ENCODE assay signal across 19 cellular contexts in the genomic region with DNA sequence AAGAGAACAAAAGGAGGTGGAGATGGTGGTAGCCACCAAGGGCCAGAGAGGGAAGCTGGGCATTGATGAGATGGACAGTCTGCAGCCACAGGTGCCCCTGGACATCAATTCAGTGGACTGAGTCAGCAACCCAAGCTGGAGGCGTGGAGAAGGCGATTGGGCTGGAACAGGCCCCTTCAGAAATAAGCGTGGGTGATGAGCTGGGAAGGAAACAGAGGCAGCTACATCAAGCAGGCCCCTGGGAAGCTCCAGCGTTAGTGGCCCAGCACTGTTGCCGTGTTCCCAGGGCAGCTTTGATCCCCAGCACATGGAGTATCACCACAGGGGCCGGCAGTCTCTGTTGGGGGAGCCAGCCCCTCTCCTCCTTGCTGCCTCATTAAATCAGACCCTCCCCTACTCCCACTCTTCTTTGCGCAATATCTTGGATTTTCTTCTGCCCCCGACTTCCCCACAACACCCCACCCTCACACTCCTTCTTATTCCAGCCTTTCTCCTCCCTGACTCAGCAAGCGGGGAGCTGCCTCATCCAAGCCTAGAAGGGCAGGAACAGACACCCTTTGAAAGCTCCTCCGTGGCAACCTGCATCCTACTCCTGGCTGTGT. TPM values are rescaled to one million over a fixed set of nuclear protein-coding genes. Genes with fewer than 3 reads are reported as not detected.
DNase-seq lines count a peak whose midpoint lies in the region; ATAC-seq and TF ChIP-seq lines count a peak whose summit lies in the region.
"Had no signal": no experiment of that assay in that cellular context is flagged by ENCODE, and none has a peak within 500 bp of the region (broad histone marks: within the 10 kb centered on the region; RNA-seq: fewer than 3 reads in every experiment).

No MANE protein-coding gene starts in this region.

- H3K4me1 Mint-ChIP-seq in HFFc6 (ENCODE audit: low read depth), result peaks cover 48% of the 10 kb centered on the region
- peaks cover 54% of the 10 kb centered on the region for H3K4me1 Mint-ChIP-seq in dendritic cell treated with granulocyte-macrophage colony-stimulating factor and Interleukin-4, amounts not matched to agents 40 ng/mL and 50 ng/mL, for 4 days (ENCODE audit: low read depth)
- H3K4me1 Mint-ChIP-seq: activated naive CD8-positive, alpha-beta T cell treated with anti-CD3 and anti-CD28 coated beads, Interleukin-2, amount 50 U/mL, for 24 hours had no signal

- ATAC-seq in left lung (peak; percentile 22), GM21825 (IDR thresholded peaks at IDR 0.05; ENCODE audit: unreplicated experiment) (no peak)
- ATAC-seq: activated naive CD8-positive, alpha-beta T cell treated with anti-CD3 and anti-CD28 coated beads, Interleukin-2, amount 50 U/mL, for 24 hours; activated T-cell treated with anti-CD3 and anti-CD28 coated beads, Interleukin-2, amount 50 U/mL, for 72 hours; mucosa of descending colon; Panc1 had no signal

- H3K27me3 ChIP-seq in left lung, result peaks cover 0 to 11% of the 10 kb centered on the region in 2 donors
- peaks cover 0 to 2% of the 10 kb centered on the region in 2 donors for H3K27me3 ChIP-seq in stomach smooth muscle (ENCODE audit: control insufficient read depth in 1 of 2, insufficient read depth in 2 of 2, low read length in 2 of 2)
- H3K27me3 ChIP-seq: hepatocyte, sigmoid colon had no signal

- H3K9me3 Mint-ChIP-seq in HFFc6, result no peaks in the 10 kb centered on the region
- peaks cover 8% of the 10 kb centered on the region for H3K9me3 Mint-ChIP-seq in dendritic cell treated with granulocyte-macrophage colony-stimulating factor and Interleukin-4, amounts not matched to agents 40 ng/mL and 50 ng/mL, for 4 days
- H3K9me3 Mint-ChIP-seq: activated naive CD8-positive, alpha-beta T cell treated with anti-CD3 and anti-CD28 coated beads, Interleukin-2, amount 50 U/mL, for 24 hours; activated T-cell treated with anti-CD3 and anti-CD28 coated beads, Interleukin-2, amount 50 U/mL, for 72 hours had no signal

- TF ChIP-seq CTCF in HFFc6 (IDR thresholded peaks at IDR 0.05) (no peak), left lung (IDR thresholded peaks at IDR 0.05) (no peak), OCI-LY7 (conservative IDR thresholded peaks at IDR 0.05; ENCODE audit: low read length) (no peak)

- H3K79me2 ChIP-seq in OCI-LY7 (ENCODE audit: insufficient read depth, low read depth, low read length), result no peaks in the 10 kb centered on the region
- H3K79me2 ChIP-seq: hepatocyte had no signal

- no peaks in the 10 kb centered on the region for H3K36me3 Mint-ChIP-seq in HFFc6 (ENCODE audit: low read depth)
- no peaks in the 10 kb centered on the region for H3K36me3 Mint-ChIP-seq in dendritic cell treated with granulocyte-macrophage colony-stimulating factor and Interleukin-4, amounts not matched to agents 40 ng/mL and 50 ng/mL, for 4 days (ENCODE audit: low read depth)

- POLR2A ChIA-PET in OCI-LY7 (lab: Charles Lee), result no interaction called here

- no peaks in the 10 kb centered on the region for H3K36me3 ChIP-seq in left lung
- no peaks in the 10 kb centered on the region for H3K36me3 ChIP-seq in stomach smooth muscle (ENCODE audit: control insufficient read depth in 2 of 2, insufficient read depth in 2 of 2, low read length in 2 of 2)
- H3K36me3 ChIP-seq in OCI-LY7 (ENCODE audit: insufficient read depth, low read length), result no peaks in the 10 kb centered on the region
- H3K36me3 ChIP-seq: sigmoid colon had no signal

- no peaks in the 10 kb centered on the region for H3K4me1 ChIP-seq in left lung
- peaks cover 28% of the 10 kb centered on the region for H3K4me1 ChIP-seq in stomach smooth muscle (ENCODE audit: control insufficient read depth, insufficient read depth, low read length)
- H3K4me1 ChIP-seq in OCI-LY7 (ENCODE audit: insufficient read depth, low read length, poor library complexity, severe bottlenecking), result no peaks in the 10 kb centered on the region

- no peaks in the 10 kb centered on the region for H3K9me3 ChIP-seq in left lung
- no peaks in the 10 kb centered on the region for H3K9me3 ChIP-seq in stomach smooth muscle (ENCODE audit: control insufficient read depth in 2 of 2, low read length in 2 of 2)
- H3K9me3 ChIP-seq in OCI-LY7 (ENCODE audit: low read length), result no peaks in the 10 kb centered on the region
- H3K9me3 ChIP-seq: Caco-2, mucosa of descending colon, sigmoid colon had no signal

- no peaks in the 10 kb centered on the region for H4K20me1 ChIP-seq in OCI-LY7 (ENCODE audit: insufficient read depth, low read length)

- H3K4me3 ChIP-seq in left lung (no peak overlapping the region), stomach smooth muscle (ENCODE audit: low read length in 2 of 2) (no peak overlapping the region), OCI-LY7 (ENCODE audit: low read depth, low read length, poor library complexity, severe bottlenecking) (no peak overlapping the region)
- H3K4me3 ChIP-seq: hepatocyte, mucosa of descending colon, sigmoid colon had no signal

- no peak overlapping the region for H3K27ac ChIP-seq in left lung
- peak overlapping the region; percentile 2 for H3K27ac ChIP-seq in stomach smooth muscle (ENCODE audit: low read length)
- H3K27ac ChIP-seq in OCI-LY7 (ENCODE audit: low read depth, low read length, poor library complexity, severe bottlenecking), result no peak overlapping the region
- H3K27ac ChIP-seq: hepatocyte had no signal

- H3K4me3 Mint-ChIP-seq in HFFc6, result peak overlapping the region; percentile 15; the same call in 1 of the 2 replicates
- H3K4me3 Mint-ChIP-seq in dendritic cell treated with granulocyte-macrophage colony-stimulating factor and Interleukin-4, amounts not matched to agents 40 ng/mL and 50 ng/mL, for 4 days, result no peak overlapping the region
- H3K4me3 Mint-ChIP-seq: activated naive CD8-positive, alpha-beta T cell treated with anti-CD3 and anti-CD28 coated beads, Interleukin-2, amount 50 U/mL, for 24 hours; activated T-cell treated with anti-CD3 and anti-CD28 coated beads, Interleukin-2, amount 50 U/mL, for 72 hours had no signal

- intact Hi-C loops in dendritic cell treated with granulocyte-macrophage colony-stimulating factor and Interleukin-4, amounts not matched to agents 40 ng/mL and 50 ng/mL, for 4 days (cut with micrococcal nuclease), result no loop called here
- intact Hi-C loops in left lung (cut with DNase I), result no loop called here
- intact Hi-C loops in OCI-LY7 (cut with micrococcal nuclease; ENCODE audit: unreplicated experiment), result no loop called here

- no peaks in the 10 kb centered on the region for H3K9me2 ChIP-seq in OCI-LY7 (ENCODE audit: insufficient read depth, low read length)

- CTCF ChIA-PET in OCI-LY7 (lab: Charles Lee; ENCODE audit: unreplicated experiment), result no interaction called here

- no peak for DNase-seq in HFFc6
- no peak for DNase-seq in left lung
- DNase-seq in NCI-H2227 (lab: John Stamatoyannopoulos, UW; ENCODE audit: unreplicated experiment), result no peak
- DNase-seq in OCI-LY7 (ENCODE audit: low spot score), result no peak
- no peak for DNase-seq in ureter (ENCODE audit: low spot score)
- DNase-seq: activated CD4-positive, alpha-beta T cell treated with anti-CD3 and anti-CD28 coated beads, Interleukin-2, amount 50 U/mL, for 1 hour; activated naive CD8-positive, alpha-beta T cell treated with anti-CD3 and anti-CD28 coated beads, Interleukin-2, amount 50 U/mL, for 24 hours; activated T-cell treated with anti-CD3 and anti-CD28 coated beads, Interleukin-2, amount 50 U/mL, for 72 hours; Caco-2; mucosa of descending colon; NCI-H2081 treated with DMSO at 0.1 percent for 48 hours; NCI-H748 treated with DMSO at 0.1 percent for 48 hours; sigmoid colon; stimulated activated CD4-positive, alpha-beta T cell treated with anti-CD3 and anti-CD28 coated beads, Interleukin-4, amount 100 ng/mL, for 1 hour had no signal

- H3K9ac ChIP-seq in stomach smooth muscle (ENCODE audit: low read length in 2 of 2), result no peak overlapping the region

- peak overlapping the region; percentile 99 for H3K27ac Mint-ChIP-seq in HFFc6
- H3K27ac Mint-ChIP-seq in dendritic cell treated with granulocyte-macrophage colony-stimulating factor and Interleukin-4, amounts not matched to agents 40 ng/mL and 50 ng/mL, for 4 days, result peak overlapping the region; percentile 59
- H3K27ac Mint-ChIP-seq: activated naive CD8-positive, alpha-beta T cell treated with anti-CD3 and anti-CD28 coated beads, Interleukin-2, amount 50 U/mL, for 24 hours; activated T-cell treated with anti-CD3 and anti-CD28 coated beads, Interleukin-2, amount 50 U/mL, for 72 hours had no signal

- no peak overlapping the region for H3K4me2 ChIP-seq in OCI-LY7 (ENCODE audit: low read length)
- H3K4me2 ChIP-seq: hepatocyte had no signal

- H2AFZ ChIP-seq in OCI-LY7 (ENCODE audit: low read length), result no peak overlapping the region
- H2AFZ ChIP-seq: hepatocyte had no signal

- BruUV-seq in OCI-LY7 (replicated peaks; lab: Mats Ljungman, UMichigan), result no TSS peak

- peaks cover 3% of the 10 kb centered on the region for H3K27me3 Mint-ChIP-seq in HFFc6 (ENCODE audit: insufficient read depth)
- peaks cover 48% of the 10 kb centered on the region for H3K27me3 Mint-ChIP-seq in dendritic cell treated with granulocyte-macrophage colony-stimulating factor and Interleukin-4, amounts not matched to agents 40 ng/mL and 50 ng/mL, for 4 days

RNA-seq across cellular contexts. Expression of a gene that starts 31.7 kb away (rescaled TPM):
- total RNA-seq in HFFc6 (2021; fragmentation: NEBNext Ultra II Directional; extraction: Animal tissue kit (Norgen Biotek cat#: 25700)), result 100 to 1,000 TPM; 111 to 143 (median 123) TPM
- total RNA-seq in left lung, result 10 to 100 TPM; 29.1 to 31.9 TPM
- 1.9 and 3.4 TPM in 2 replicates for total RNA-seq in OCI-LY7 (2014; rRNA removed; shearing (Covaris generic))
- 3.1 and 3.8 TPM in 2 replicates for total RNA-seq in OCI-LY7 (2022)
- 34.9 TPM for total RNA-seq in ureter

RNA-seq across cellular contexts. Expression of a gene that starts 41.3 kb away (rescaled TPM):
- 1 to 10 TPM; 1.5 to 3.2 (median 3.1) TPM for total RNA-seq in HFFc6 (2021; fragmentation: NEBNext Ultra II Directional; extraction: Animal tissue kit (Norgen Biotek cat#: 25700))
- total RNA-seq in left lung (1 to 10 TPM; 2.3 to 5.4 TPM), OCI-LY7 (2022) (not detected in 2 replicates), ureter (192 TPM)
- total RNA-seq in OCI-LY7 (2014; rRNA removed; shearing (Covaris generic)), result not detected in 2 replicates
- total RNA-seq: activated T-cell treated with anti-CD3 and anti-CD28 coated beads, Interleukin-2, amount 50 U/mL, for 72 hours had no signal

Comparison
In these comparisons a context has a peak if more than half of its experiments do, and no peak if none do; other contexts are left out.
1. RNA of a gene that starts 41.3 kb away (total RNA-seq): 192 TPM in ureter (single experiment); 2.3 to 5.4 TPM in left lung, 1.5 to 3.2 TPM in HFFc6 and not detected in OCI-LY7; every median in the first group is over 10 times any median in the second.